ENCODE assay signal across 22 cellular contexts in genomic region chr3:80994085-80994665, GRCh38.
DNase-seq lines count a peak whose midpoint lies in the region; ATAC-seq, FAIRE-seq and TF ChIP-seq lines count a peak whose summit lies in the region.
"Had no signal": no experiment of that assay in that cellular context is flagged by ENCODE, and none has a peak within 500 bp of the region (broad histone marks: within the 10 kb centered on the region; RNA-seq: fewer than 3 reads in every experiment).

No MANE protein-coding gene starts in this region.

- H3K9ac ChIP-seq in PC-3 (ENCODE audit: low read length) (no peak overlapping the region), kidney (ENCODE audit: low read length in 2 of 2) (peak overlapping the region in 1 of 2 donors; percentile 17), mesenchymal stem cell (ENCODE audit: low read length) (no peak overlapping the region)

- BruUV-seq in PC-3 (replicated peaks; lab: Mats Ljungman, UMichigan): no TSS peak

- no peak overlapping the region for H4K8ac ChIP-seq in mesenchymal stem cell (ENCODE audit: low read length)

- H3K9me2 ChIP-seq in PC-3 (replicated peaks; ENCODE audit: low read length): no peaks in the 10 kb centered on the region

- H2BK15ac ChIP-seq in mesenchymal stem cell (ENCODE audit: low read depth, poor library complexity, severe bottlenecking): no peak overlapping the region

- no peaks in the 10 kb centered on the region for H3K36me3 Mint-ChIP-seq in activated T-helper 17 cell treated with anti-CD3 and anti-CD28 coated beads, Interleukin-2, amount 50 U/mL, for 72 hours (ENCODE audit: low read depth)

- no peak overlapping the region for H2BK120ac ChIP-seq in mesenchymal stem cell (ENCODE audit: low read depth, low read length)

- H3K27me3 ChIP-seq in PC-3 (ENCODE audit: low read length): no peaks in the 10 kb centered on the region
- no peaks in the 10 kb centered on the region for H3K27me3 ChIP-seq in mesenchymal stem cell (ENCODE audit: control insufficient read depth in 1 of 2, insufficient read depth in 1 of 2, low read length in 2 of 2)
- H3K27me3 ChIP-seq: SJSA1 had no signal

- H2AK5ac ChIP-seq in mesenchymal stem cell (ENCODE audit: low read length, severe bottlenecking): no peak overlapping the region

- H2BK12ac ChIP-seq in mesenchymal stem cell (ENCODE audit: low read length in 2 of 2): no peak overlapping the region

- no peaks in the 10 kb centered on the region for H4K20me1 ChIP-seq in PC-3 (ENCODE audit: low read length)

- H2AFZ ChIP-seq in PC-3 (ENCODE audit: low read length) (peak overlapping the region; percentile 46), mesenchymal stem cell (ENCODE audit: low read depth, low read length) (no peak overlapping the region)
- H2AFZ ChIP-seq: PC-9 had no signal

- DNase-seq in PC-3 (peak; percentile 89), kidney (no peak), mesenchymal stem cell (no peak), 8988T (no peak), NCI-H1092 (lab: John Stamatoyannopoulos, UW) (no peak)
- DNase-seq in activated CD8-positive, alpha-beta memory T cell treated with anti-CD3 and anti-CD28 coated beads, Interleukin-2, amount 50 U/mL, for 48 hours: no peak
- DNase-seq: DMS79; EL; GF-D8; Kasumi-1; NCI-H2029; NCI-H446 treated with DMSO at 0.1 percent for 48 hours; NCI-H526; NCI-H82; NK-92 treated with Interleukin-12 subunit alpha and Interleukin-12 subunit beta, amount 100 ng/mL, for 24 hours; PC-9; Right ventricle myocardium superior had no signal

- TF ChIP-seq CTCF in PC-3 (conservative IDR thresholded peaks at IDR 0.05; ENCODE audit: low read depth, low read length): no peak
- TF ChIP-seq CTCF in kidney (IDR thresholded peaks at IDR 0.05; ENCODE audit: borderline replicate concordance, extremely low read depth, insufficient read depth): no peak

- intact Hi-C loops in PC-3 (cut with micrococcal nuclease): loop anchor here (1.0 to 10.0 kb wide), 3 partner anchors 79 to 209 kb away; no protein-coding TSS in a partner anchor
- intact Hi-C loops in kidney (cut with DNase I): no loop called here

- H3K4me3 ChIP-seq in PC-3 (ENCODE audit: low read length) (no peak overlapping the region), kidney (ENCODE audit: low read length in 2 of 2) (peak overlapping the region; percentile 60 to 72), mesenchymal stem cell (ENCODE audit: insufficient read depth in 1 of 2, low read depth in 1 of 2, low read length in 2 of 2) (no peak overlapping the region)
- H3K4me3 ChIP-seq: K562, PC-9, SJSA1 had no signal

- POLR2A ChIA-PET in PC-3 (lab: Charles Lee; ENCODE audit: unreplicated experiment): no interaction called here

- WGBS in mesenchymal stem cell: 80% methylated on average over 2 of the region's 3 CpGs

- H3K23ac ChIP-seq in mesenchymal stem cell (ENCODE audit: low read length in 2 of 2): no peak overlapping the region

- no peak overlapping the region for H2BK5ac ChIP-seq in mesenchymal stem cell (ENCODE audit: low read depth, low read length, poor library complexity, severe bottlenecking)

- H3K4me3 Mint-ChIP-seq in activated T-helper 17 cell treated with anti-CD3 and anti-CD28 coated beads, Interleukin-2, amount 50 U/mL, for 72 hours: no peak overlapping the region

- no peak for FAIRE-seq in kidney (lab: Jason Lieb, UNC)
- FAIRE-seq: GM18507, K562 had no signal

- no peak overlapping the region for H3K18ac ChIP-seq in mesenchymal stem cell (ENCODE audit: low read depth in 1 of 2, low read length in 2 of 2)

- H3K4me2 ChIP-seq in PC-3 (ENCODE audit: low read length) (peak overlapping the region; percentile 45), mesenchymal stem cell (ENCODE audit: low read length, poor library complexity, severe bottlenecking) (no peak overlapping the region)
- H3K4me2 ChIP-seq: PC-9 had no signal

- CTCF ChIA-PET in PC-3 (lab: Charles Lee): no interaction called here

- no peaks in the 10 kb centered on the region for H3K4me1 Mint-ChIP-seq in activated T-helper 17 cell treated with anti-CD3 and anti-CD28 coated beads, Interleukin-2, amount 50 U/mL, for 72 hours

- H4K91ac ChIP-seq in mesenchymal stem cell (ENCODE audit: low read length): no peak overlapping the region

- no peaks in the 10 kb centered on the region for H3K79me2 ChIP-seq in PC-3 (ENCODE audit: low read length)

- H3K36me3 ChIP-seq in PC-3 (ENCODE audit: low read depth, low read length) (no peaks in the 10 kb centered on the region), kidney (ENCODE audit: control insufficient read depth in 1 of 2, insufficient read depth in 2 of 2, low read length in 2 of 2) (no peaks in the 10 kb centered on the region), mesenchymal stem cell (ENCODE audit: control insufficient read depth in 1 of 2, insufficient read depth in 2 of 2, low read depth in 1 of 2, low read length in 2 of 2) (no peaks in the 10 kb centered on the region)
- H3K36me3 ChIP-seq: SJSA1 had no signal

- H3F3A ChIP-seq in PC-3 (ENCODE audit: low read length, unreplicated experiment): peaks cover 5% of the 10 kb centered on the region

- H3K4ac ChIP-seq in mesenchymal stem cell (ENCODE audit: low read depth in 1 of 2, low read length in 2 of 2): no peak overlapping the region

- H3K9me3 Mint-ChIP-seq in activated T-helper 17 cell treated with anti-CD3 and anti-CD28 coated beads, Interleukin-2, amount 50 U/mL, for 72 hours: peaks cover 13% of the 10 kb centered on the region

- no peaks in the 10 kb centered on the region for H3K79me1 ChIP-seq in mesenchymal stem cell (replicated peaks; ENCODE audit: low read length, poor library complexity, severe bottlenecking)

- H3K9me3 ChIP-seq in PC-3 (ENCODE audit: low read length): no peaks in the 10 kb centered on the region
- H3K9me3 ChIP-seq in kidney (ENCODE audit: control insufficient read depth in 1 of 2, low read length in 2 of 2): no peaks in the 10 kb centered on the region
- H3K9me3 ChIP-seq in mesenchymal stem cell (ENCODE audit: control insufficient read depth, low read length): peaks cover 2% of the 10 kb centered on the region
- H3K9me3 ChIP-seq: SJSA1 had no signal

- H3K27ac ChIP-seq in PC-3 (ENCODE audit: low read length) (peak overlapping the region; percentile 61), kidney (ENCODE audit: low read depth in 2 of 2, low read length in 2 of 2) (peak overlapping the region; percentile 36 to 41), mesenchymal stem cell (ENCODE audit: low read length, poor library complexity, severe bottlenecking) (peak overlapping the region; percentile 74)
- H3K27ac ChIP-seq: PC-9, SJSA1 had no signal

- H3K27ac Mint-ChIP-seq in activated T-helper 17 cell treated with anti-CD3 and anti-CD28 coated beads, Interleukin-2, amount 50 U/mL, for 72 hours: no peak overlapping the region

- no peak overlapping the region for H3K14ac ChIP-seq in mesenchymal stem cell (ENCODE audit: low read length in 2 of 2)

- peaks cover 21% of the 10 kb centered on the region for H3K4me1 ChIP-seq in PC-3 (ENCODE audit: insufficient read depth, low read length)
- H3K4me1 ChIP-seq in kidney (ENCODE audit: control insufficient read depth in 1 of 2, insufficient read depth in 1 of 2, low read depth in 1 of 2, low read length in 2 of 2): peaks cover 0 to 6% of the 10 kb centered on the region in 2 donors
- no peaks in the 10 kb centered on the region for H3K4me1 ChIP-seq in mesenchymal stem cell (ENCODE audit: control insufficient read depth, insufficient read depth, low read depth, low read length)
- H3K4me1 ChIP-seq: SJSA1 had no signal

- H3K27me3 Mint-ChIP-seq in activated T-helper 17 cell treated with anti-CD3 and anti-CD28 coated beads, Interleukin-2, amount 50 U/mL, for 72 hours: no peaks in the 10 kb centered on the region

- peak; percentile 97 for ATAC-seq in PC-3
- no peak for ATAC-seq in activated T-helper 17 cell treated with anti-CD3 and anti-CD28 coated beads, Interleukin-2, amount 50 U/mL, for 72 hours (replicated peaks)
- ATAC-seq: HCT116, K562 had no signal

Comparison
In these comparisons a context has a peak if more than half of its experiments do, and no peak if none do; other contexts are left out.
1. H3K4me3 ChIP-seq: peak in kidney (2 of 2); none in PC-3 (single experiment) and mesenchymal stem cell (0 of 2).
2. Peak in every context shown above with its lines, with median percentiles within 50 percentile points of each other: H3K27ac ChIP-seq.